ENCODE assay signal across 26 cellular contexts in the genomic region with DNA sequence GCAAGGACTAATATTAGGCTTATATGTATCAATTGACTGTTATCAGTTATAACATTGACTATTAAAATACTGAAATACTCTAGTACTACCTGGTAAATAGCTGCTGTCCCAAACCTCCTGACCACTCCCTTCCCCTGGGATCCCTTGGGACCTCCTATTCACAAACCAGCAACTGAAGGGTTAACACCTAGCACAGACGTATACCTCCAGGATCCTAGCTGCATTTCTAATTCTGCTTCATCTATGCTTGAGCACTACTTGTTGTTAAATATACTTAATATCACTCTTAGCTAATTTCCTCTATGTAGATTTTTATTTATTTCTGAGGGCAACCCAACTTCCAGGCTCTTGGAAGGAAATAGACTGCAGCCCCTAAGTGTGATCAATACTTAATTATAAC. TPM values are rescaled to one million over a fixed set of nuclear protein-coding genes. Genes with fewer than 3 reads are reported as not detected.
DNase-seq lines count a peak whose midpoint lies in the region; ATAC-seq and TF ChIP-seq lines count a peak whose summit lies in the region.
"Had no signal": no experiment of that assay in that cellular context is flagged by ENCODE, and none has a peak within 500 bp of the region (broad histone marks: within the 10 kb centered on the region; RNA-seq: fewer than 3 reads in every experiment).

No MANE protein-coding gene starts in this region.

- no peaks in the 10 kb centered on the region for H3K27me3 Mint-ChIP-seq in activated naive CD8-positive, alpha-beta T cell
- H3K27me3 Mint-ChIP-seq in activated naive CD8-positive, alpha-beta T cell treated with anti-CD3 and anti-CD28 coated beads, Interleukin-2, amount 50 U/mL, for 24 hours: no peaks in the 10 kb centered on the region
- H3K27me3 Mint-ChIP-seq in T-helper 17 cell: no peaks in the 10 kb centered on the region
- no peaks in the 10 kb centered on the region for H3K27me3 Mint-ChIP-seq in mesothelial cell of epicardium (ENCODE audit: low read depth)
- H3K27me3 Mint-ChIP-seq: activated naive CD8-positive, alpha-beta T cell treated with anti-CD3 and anti-CD28 coated beads for 36 hours had no signal

- H3K27ac Mint-ChIP-seq in activated naive CD8-positive, alpha-beta T cell: no peak overlapping the region
- no peak overlapping the region for H3K27ac Mint-ChIP-seq in activated naive CD8-positive, alpha-beta T cell treated with anti-CD3 and anti-CD28 coated beads, Interleukin-2, amount 50 U/mL, for 24 hours
- peak overlapping the region; percentile 99 for H3K27ac Mint-ChIP-seq in T-helper 17 cell
- peak overlapping the region; percentile 25 for H3K27ac Mint-ChIP-seq in mesothelial cell of epicardium
- peak overlapping the region; percentile 100 for H3K27ac Mint-ChIP-seq in stimulated activated effector memory CD8-positive, alpha-beta T cell treated with anti-CD3 and anti-CD28 coated beads, Interleukin-12 subunit alpha, Interleukin-12 subunit beta, amount 100 ng/mL, for 72 hours

- H3K4me3 Mint-ChIP-seq in activated naive CD8-positive, alpha-beta T cell: peak overlapping the region; percentile 36
- H3K4me3 Mint-ChIP-seq in activated naive CD8-positive, alpha-beta T cell treated with anti-CD3 and anti-CD28 coated beads, Interleukin-2, amount 50 U/mL, for 24 hours: no peak overlapping the region
- H3K4me3 Mint-ChIP-seq in T-helper 17 cell (no peak overlapping the region), mesothelial cell of epicardium (no peak overlapping the region)
- no peak overlapping the region for H3K4me3 Mint-ChIP-seq in stimulated activated effector memory CD8-positive, alpha-beta T cell treated with anti-CD3 and anti-CD28 coated beads, Interleukin-12 subunit alpha, Interleukin-12 subunit beta, amount 100 ng/mL, for 72 hours

- peaks cover 48% of the 10 kb centered on the region for H3K4me1 Mint-ChIP-seq in activated naive CD8-positive, alpha-beta T cell (ENCODE audit: low read depth)
- H3K4me1 Mint-ChIP-seq in activated naive CD8-positive, alpha-beta T cell treated with anti-CD3 and anti-CD28 coated beads, Interleukin-2, amount 50 U/mL, for 24 hours: peaks cover 44% of the 10 kb centered on the region
- H3K4me1 Mint-ChIP-seq in T-helper 17 cell (peaks cover 45% of the 10 kb centered on the region), mesothelial cell of epicardium (peaks cover 24% of the 10 kb centered on the region)
- peaks cover 48% of the 10 kb centered on the region for H3K4me1 Mint-ChIP-seq in stimulated activated effector memory CD8-positive, alpha-beta T cell treated with anti-CD3 and anti-CD28 coated beads, Interleukin-12 subunit alpha, Interleukin-12 subunit beta, amount 100 ng/mL, for 72 hours

- H3K9me3 ChIP-seq in T-helper 17 cell (ENCODE audit: control insufficient read depth, low read length, poor library complexity, severe bottlenecking): no peaks in the 10 kb centered on the region
- H3K9me3 ChIP-seq: A549, ascending aorta, MG63, ovary, Peyer's patch, testis had no signal

- H3K36me3 Mint-ChIP-seq in activated naive CD8-positive, alpha-beta T cell: peaks cover 16% of the 10 kb centered on the region
- peaks cover 28% of the 10 kb centered on the region for H3K36me3 Mint-ChIP-seq in activated naive CD8-positive, alpha-beta T cell treated with anti-CD3 and anti-CD28 coated beads, Interleukin-2, amount 50 U/mL, for 24 hours (ENCODE audit: low read depth)
- H3K36me3 Mint-ChIP-seq in T-helper 17 cell (ENCODE audit: low read depth) (peaks cover 6% of the 10 kb centered on the region), mesothelial cell of epicardium (peaks cover 27% of the 10 kb centered on the region)
- H3K36me3 Mint-ChIP-seq in stimulated activated effector memory CD8-positive, alpha-beta T cell treated with anti-CD3 and anti-CD28 coated beads, Interleukin-12 subunit alpha, Interleukin-12 subunit beta, amount 100 ng/mL, for 72 hours: peaks cover 35% of the 10 kb centered on the region

- no peak for TF ChIP-seq CTCF in mesothelial cell of epicardium (IDR thresholded peaks at IDR 0.05; ENCODE audit: unreplicated experiment)

- ATAC-seq in activated naive CD8-positive, alpha-beta T cell treated with anti-CD3 and anti-CD28 coated beads, Interleukin-2, amount 50 U/mL, for 24 hours: no peak
- no peak for ATAC-seq in T-helper 17 cell
- no peak for ATAC-seq in stimulated activated effector memory CD8-positive, alpha-beta T cell treated with anti-CD3 and anti-CD28 coated beads, Interleukin-12 subunit alpha, Interleukin-12 subunit beta, amount 100 ng/mL, for 72 hours
- no peak for ATAC-seq in HG03460 (IDR thresholded peaks at IDR 0.05; ENCODE audit: unreplicated experiment)
- ATAC-seq: A549; left ventricle myocardium superior; stimulated activated naive CD8-positive, alpha-beta T cell treated with anti-CD3 and anti-CD28 coated beads, Interleukin-15, Interleukin-2, amounts not matched to agents 100 U/mL and 50 U/mL, for 24 hours had no signal

- no peak for DNase-seq in activated naive CD8-positive, alpha-beta T cell treated with anti-CD3 and anti-CD28 coated beads, Interleukin-2, amount 50 U/mL, for 24 hours
- no peak for DNase-seq in T-helper 17 cell
- DNase-seq in mesothelial cell of epicardium (ENCODE audit: low spot score in 2 of 2, unreplicated experiment in 2 of 2): no peak
- DNase-seq in stimulated activated effector memory CD8-positive, alpha-beta T cell treated with anti-CD3 and anti-CD28 coated beads, Interleukin-12 subunit alpha, Interleukin-12 subunit beta, amount 100 ng/mL, for 72 hours (ENCODE audit: low spot score in 2 of 2): no peak
- DNase-seq in NCI-H2029 treated with DMSO at 0.1 percent for 48 hours (lab: John Stamatoyannopoulos, UW): no peak
- no peak for DNase-seq in DMS 273 (lab: John Stamatoyannopoulos, UW; ENCODE audit: unreplicated experiment)
- DNase-seq: activated CD4-positive, alpha-beta T cell treated with anti-CD3 and anti-CD28 coated beads for 48 hours; activated naive CD8-positive, alpha-beta T cell treated with anti-CD3 and anti-CD28 coated beads for 36 hours; AML-193; DMS53; effector CD8-positive, alpha-beta T cell; KBM-7; left ventricle myocardium superior; MG63; NCI-H2081; NCI-H526 treated with DMSO at 0.1 percent for 48 hours; ovary; Peyer's patch; retina; SHP77 treated with DMSO at 0.1 percent for 48 hours; stimulated activated naive CD8-positive, alpha-beta T cell treated with anti-CD3 and anti-CD28 coated beads, Interleukin-15, Interleukin-2, amounts not matched to agents 100 U/mL and 50 U/mL, for 24 hours; testis had no signal

- no peaks in the 10 kb centered on the region for H3K9me3 Mint-ChIP-seq in activated naive CD8-positive, alpha-beta T cell (ENCODE audit: low read depth)
- H3K9me3 Mint-ChIP-seq in activated naive CD8-positive, alpha-beta T cell treated with anti-CD3 and anti-CD28 coated beads, Interleukin-2, amount 50 U/mL, for 24 hours: no peaks in the 10 kb centered on the region
- peaks cover 8% of the 10 kb centered on the region for H3K9me3 Mint-ChIP-seq in mesothelial cell of epicardium
- H3K9me3 Mint-ChIP-seq in stimulated activated effector memory CD8-positive, alpha-beta T cell treated with anti-CD3 and anti-CD28 coated beads, Interleukin-12 subunit alpha, Interleukin-12 subunit beta, amount 100 ng/mL, for 72 hours: no peaks in the 10 kb centered on the region

RNA-seq across cellular contexts. Expression of gene NFYC, which starts 1.8 kb away (rescaled TPM):
- total RNA-seq in T-helper 17 cell (10 to 100 TPM; 42.3 to 45.7 TPM), mesothelial cell of epicardium (91.0 to 101 TPM (median 91.2 TPM) in 3 replicates)

RNA-seq across cellular contexts. Expression of gene RIMS3, which starts 24.3 kb away (rescaled TPM):
- 1 to 10 TPM; 1.7 to 2.1 TPM for total RNA-seq in T-helper 17 cell
- total RNA-seq in mesothelial cell of epicardium: 12.5 to 13.0 TPM (median 12.9 TPM) in 3 replicates

Comparison
In these comparisons a context has a peak if more than half of its experiments do, and no peak if none do; other contexts are left out.
1. H3K27ac Mint-ChIP-seq: peak in T-helper 17 cell (single experiment), mesothelial cell of epicardium (single experiment) and stimulated activated effector memory CD8-positive, alpha-beta T cell treated with anti-CD3 and anti-CD28 coated beads, Interleukin-12 subunit alpha, Interleukin-12 subunit beta, amount 100 ng/mL, for 72 hours (single experiment); none in activated naive CD8-positive, alpha-beta T cell (single experiment) and activated naive CD8-positive, alpha-beta T cell treated with anti-CD3 and anti-CD28 coated beads, Interleukin-2, amount 50 U/mL, for 24 hours (single experiment).